In the genomic region with DNA sequence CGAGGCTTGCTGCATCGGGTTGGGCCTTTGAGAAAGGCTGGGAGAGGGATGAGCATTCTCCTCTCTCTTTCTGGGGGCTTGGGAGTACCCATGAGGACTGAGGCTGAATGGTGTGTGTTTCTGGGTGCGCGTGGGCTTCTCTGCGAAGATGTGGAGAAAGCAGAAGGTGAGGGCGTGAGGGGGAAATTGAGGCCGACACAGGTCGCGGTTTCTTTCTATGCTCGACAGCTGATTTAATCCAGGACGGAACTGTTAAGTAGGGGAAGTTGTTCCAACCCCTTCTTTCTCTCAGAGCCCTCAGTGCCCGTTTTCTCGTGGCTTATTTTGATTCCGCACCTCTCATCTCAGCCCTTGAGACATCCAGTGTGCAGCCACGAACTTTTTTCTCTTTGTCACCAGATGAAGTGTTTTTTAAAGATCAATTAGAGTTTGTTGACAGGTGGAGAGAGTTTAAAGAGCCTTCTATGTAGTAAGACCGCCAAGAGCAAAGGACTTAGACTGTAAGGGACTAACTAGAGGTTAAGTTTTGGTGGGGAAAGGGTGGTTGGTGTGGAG, we compare ENCODE assay signal across 8 cellular contexts. TPM values are rescaled to one million over a fixed set of nuclear protein-coding genes. Genes with fewer than 3 reads are reported as not detected.
DNase-seq lines count a peak whose midpoint lies in the region; ATAC-seq and TF ChIP-seq lines count a peak whose summit lies in the region.

No MANE protein-coding gene starts in this region.

- H3K4me1 Mint-ChIP-seq in CD14-positive monocyte (peaks cover 24% of the 10 kb centered on the region), nephron progenitor cell (peaks cover 19% of the 10 kb centered on the region)

- TF ChIP-seq CTCF in CD14-positive monocyte (IDR thresholded peaks at IDR 0.05) (no peak), KMS-11 (conservative IDR thresholded peaks at IDR 0.05; ENCODE audit: low read depth, low read length) (no peak), colonic mucosa (IDR thresholded peaks at IDR 0.05) (no peak), nephron progenitor cell (IDR thresholded peaks at IDR 0.05) (no peak)

- peak overlapping the region; percentile 95 for H3K4me2 ChIP-seq in KMS-11

- H3K4me1 ChIP-seq in KMS-11 (ENCODE audit: low read depth, poor library complexity, severe bottlenecking) (peaks cover 46% of the 10 kb centered on the region), colonic mucosa (no peaks in the 10 kb centered on the region)

- peak overlapping the region; percentile 85 for H2AFZ ChIP-seq in KMS-11 (ENCODE audit: low read depth)

- no peaks in the 10 kb centered on the region for H4K20me1 ChIP-seq in KMS-11 (ENCODE audit: insufficient read depth)

- H3K27me3 ChIP-seq in KMS-11 (ENCODE audit: insufficient read depth, low read depth) (no peaks in the 10 kb centered on the region), colonic mucosa (no peaks in the 10 kb centered on the region)

- peak overlapping the region in 3 of 7 donors; percentile 26 to 90 (median 55) for H3K27ac Mint-ChIP-seq in CD14-positive monocyte
- no peak overlapping the region for H3K27ac Mint-ChIP-seq in nephron progenitor cell

- peaks cover 0 to 1% (median 0%) of the 10 kb centered on the region in 7 donors for H3K9me3 Mint-ChIP-seq in CD14-positive monocyte
- peaks cover 10% of the 10 kb centered on the region for H3K9me3 Mint-ChIP-seq in nephron progenitor cell

- peaks cover 34% of the 10 kb centered on the region; the same call in 1 of the 2 replicates for H3K79me2 ChIP-seq in KMS-11 (ENCODE audit: insufficient read depth, low read depth)

- intact Hi-C loops in CD14-positive monocyte (cut with micrococcal nuclease) (no loop called here), colonic mucosa (cut with DNase I) (no loop called here)

- H3K4me3 ChIP-seq in KMS-11 (IDR thresholded peaks at IDR 0.05; ENCODE audit: insufficient read depth, low read depth, low read length): no peak overlapping the region
- peak overlapping the region; percentile 65 for H3K4me3 ChIP-seq in colonic mucosa

- H3K9me3 ChIP-seq in colonic mucosa: no peaks in the 10 kb centered on the region

- H3K27me3 Mint-ChIP-seq in CD14-positive monocyte (ENCODE audit: low read depth in 3 of 3) (peaks cover 44 to 61% (median 52%) of the 10 kb centered on the region in 3 donors), nephron progenitor cell (ENCODE audit: low read depth, poor library complexity) (peaks cover 82% of the 10 kb centered on the region)

- H3K36me3 ChIP-seq in KMS-11 (ENCODE audit: insufficient read depth) (no peaks in the 10 kb centered on the region), colonic mucosa (no peaks in the 10 kb centered on the region)

- peak overlapping the region; percentile 77; the same call in 1 of the 2 replicates for H3K9ac ChIP-seq in KMS-11
- H3K9ac ChIP-seq in colonic mucosa (ENCODE audit: low read depth in 2 of 2, low read length in 2 of 2): peak overlapping the region; percentile 58 to 77

- no peak for ATAC-seq in GM19328 (IDR thresholded peaks at IDR 0.05; ENCODE audit: unreplicated experiment)
- no peak for ATAC-seq in HG03196 (IDR thresholded peaks at IDR 0.05; ENCODE audit: unreplicated experiment)

- H3K27ac ChIP-seq in KMS-11 (peak overlapping the region; percentile 29), colonic mucosa (peak overlapping the region; percentile 74)

- H3K4me3 Mint-ChIP-seq in CD14-positive monocyte: peak overlapping the region; percentile 95 to 97
- H3K4me3 Mint-ChIP-seq in nephron progenitor cell: peak overlapping the region; percentile 97

- H3K36me3 Mint-ChIP-seq in CD14-positive monocyte (no peaks in the 10 kb centered on the region), nephron progenitor cell (ENCODE audit: low read depth) (peaks cover 17% of the 10 kb centered on the region)

- DNase-seq in CD14-positive monocyte (ENCODE audit: low spot score) (no peak), colonic mucosa (no peak), nephron progenitor cell (no peak), NCI-H446 treated with DMSO at 0.1 percent for 48 hours (lab: John Stamatoyannopoulos, UW) (no peak), NCI-H1048 (lab: John Stamatoyannopoulos, UW) (no peak)

RNA-seq across cellular contexts. Expression of a gene that starts 0.7 kb away (rescaled TPM):
- not detected for polyA plus RNA-seq in CD14-positive monocyte
- 1 to 10 TPM; 4.7 to 5.2 TPM for total RNA-seq in colonic mucosa

RNA-seq across cellular contexts. Expression of a gene that starts 27.5 kb away (rescaled TPM):
- 10 to 100 TPM; 15.9 to 22.0 TPM for polyA plus RNA-seq in CD14-positive monocyte
- total RNA-seq in colonic mucosa: 10 to 100 TPM; 16.0 to 21.3 TPM

RNA-seq across cellular contexts. Expression of a gene that starts 27.5 kb away (rescaled TPM):
- 10 to 100 TPM in 1 of 2 donors, 1 to 10 TPM in 1; 7.8 to 11.2 TPM for polyA plus RNA-seq in CD14-positive monocyte
- 10 to 100 TPM; 31.0 to 34.7 TPM for total RNA-seq in colonic mucosa
